17 cellular contexts compared by ENCODE assay signal in the genomic region with DNA sequence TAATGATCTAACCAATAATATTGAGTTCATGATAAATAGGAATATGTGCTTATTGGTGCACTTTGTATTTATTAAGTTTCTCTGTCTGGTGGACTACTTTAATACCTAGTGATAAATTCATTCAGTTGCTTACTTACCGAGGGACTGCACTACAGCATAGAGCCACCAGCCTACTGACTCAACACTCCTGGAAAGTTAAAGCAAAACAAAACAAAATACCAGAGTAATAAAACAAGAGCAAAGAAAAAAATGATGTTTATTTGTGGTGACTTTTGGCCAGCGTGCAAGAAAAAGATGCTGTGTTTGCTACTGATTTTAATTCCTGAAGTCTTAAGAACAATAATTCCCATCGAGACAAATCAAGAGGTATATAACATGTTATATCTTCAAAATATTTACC.
"Had no signal": no experiment of that assay in that cellular context is flagged by ENCODE, and none has a peak within 500 bp of the region (broad histone marks: within the 10 kb centered on the region; RNA-seq: fewer than 3 reads in every experiment).

No MANE protein-coding gene starts in this region.

- ATAC-seq: activated naive CD4-positive, alpha-beta T cell treated with anti-CD3 and anti-CD28 coated beads, Interleukin-2, amount 50 U/mL, for 72 hours; activated T-cell treated with anti-CD3 and anti-CD28 coated beads, Interleukin-2, amount 50 U/mL, for 4 hours; activated T-helper 17 cell treated with anti-CD3 and anti-CD28 coated beads, Interleukin-2, amount 50 U/mL, for 72 hours; left lung; lower lobe of right lung; natural killer cell had no signal

- DNase-seq: activated CD4-positive, alpha-beta memory T cell treated with anti-CD3 and anti-CD28 coated beads, Interleukin-2, amount 10 ng/mL, durations not matched to agents 7 days and 5 days; activated CD4-positive, alpha-beta T cell treated with anti-CD3 and anti-CD28 coated beads for 4 hours; activated CD8-positive, alpha-beta memory T cell treated with anti-CD3 and anti-CD28 coated beads, Interleukin-2, amount 50 U/mL, for 48 hours; activated T-cell treated with anti-CD3 and anti-CD28 coated beads, Interleukin-2, amount 50 U/mL, for 4 hours; aorta; central memory CD4-positive, alpha-beta T cell; dermis blood vessel endothelial cell; effector CD4-positive, alpha-beta T cell; left lung; lower lobe of right lung; mesendoderm; natural killer cell; occipital lobe; stimulated activated CD4-positive, alpha-beta T cell treated with anti-CD3 and anti-CD28 coated beads, Interleukin-15, amount 100 ng/mL, for 24 hours; stimulated activated naive CD4-positive, alpha-beta T cell treated with Interleukin-2 at 50 U/mL for 16 hours had no signal
